Comparison of ENCODE assay signal across 3 cellular contexts in genomic region chr1:47265529-47265928, GRCh38. TPM values are rescaled to one million over a fixed set of nuclear protein-coding genes. Genes with fewer than 3 reads are reported as not detected.
"Had no signal": no experiment of that assay in that cellular context is flagged by ENCODE, and none has a peak within 500 bp of the region (broad histone marks: within the 10 kb centered on the region; RNA-seq: fewer than 3 reads in every experiment).

No MANE protein-coding gene starts in this region.

RNA-seq across cellular contexts. Expression of gene TAL1, which starts 33.5 kb away (rescaled TPM):
- total RNA-seq: mesothelial cell of epicardium, myocyte had no signal
- polyA plus RNA-seq: hepatocyte had no signal
